ENCODE assay signal across 12 cellular contexts in genomic region chr9:92965759-92966517, GRCh38. TPM values are rescaled to one million over a fixed set of nuclear protein-coding genes. Genes with fewer than 3 reads are reported as not detected.
DNase-seq lines count a peak whose midpoint lies in the region; ATAC-seq, FAIRE-seq and TF ChIP-seq lines count a peak whose summit lies in the region.
"Had no signal": no experiment of that assay in that cellular context is flagged by ENCODE, and none has a peak within 500 bp of the region (broad histone marks: within the 10 kb centered on the region; RNA-seq: fewer than 3 reads in every experiment).

No MANE protein-coding gene starts in this region.

- no peak overlapping the region for H2AFZ ChIP-seq in HepG2 (ENCODE audit: low read length)
- no peak overlapping the region for H2AFZ ChIP-seq in PC-9

- no peak for FAIRE-seq in HepG2 (lab: Jason Lieb, UNC)

- H3K4me2 ChIP-seq in HepG2 (ENCODE audit: low read depth, low read length), result peak overlapping the region; percentile 96
- no peak overlapping the region for H3K4me2 ChIP-seq in PC-9

- TF ChIP-seq EP300 in HepG2 (IDR thresholded peaks at IDR 0.05; ENCODE audit: low read depth in 2 of 2, low read length in 2 of 2), result no peak
- TF ChIP-seq EP300 in HepG2 (CRISPR knock-in tag; IDR thresholded peaks at IDR 0.05; ENCODE audit: borderline replicate concordance), result no peak

- WGBS in HepG2 (ENCODE audit: low lambda C conversion rate), result 44% methylated on average over 11 of the region's 17 CpGs

- H3K4me1 Mint-ChIP-seq in activated CD8-positive, alpha-beta memory T cell treated with anti-CD3 and anti-CD28 coated beads, Interleukin-2, amount 10 ng/mL, durations not matched to agents 7 days and 5 days, result peaks cover 76% of the 10 kb centered on the region
- peaks cover 69% of the 10 kb centered on the region for H3K4me1 Mint-ChIP-seq in T-helper 17 cell
- no peaks in the 10 kb centered on the region for H3K4me1 Mint-ChIP-seq in osteocyte (ENCODE audit: unreplicated experiment)

- CTCF ChIA-PET in activated CD8-positive, alpha-beta memory T cell treated with anti-CD3 and anti-CD28 coated beads, Interleukin-2, amount 10 ng/mL, durations not matched to agents 7 days and 5 days (lab: Charles Lee), result interaction anchor here (1.0 to 3.5 kb wide), 10 partner anchors 9 to 340 kb away, joined by 3 to 27 read pairs (median 4); no protein-coding TSS in a partner anchor
- CTCF ChIA-PET in HepG2 (lab: Yijun Ruan, JAX; ENCODE audit: low intra/inter-chr PET ratio, low total read pairs), result no interaction called here
- CTCF ChIA-PET in PC-9 (lab: Charles Lee), result no interaction called here

- no peaks in the 10 kb centered on the region for H3K79me2 ChIP-seq in HepG2 (ENCODE audit: insufficient read depth, low read length)
- no peaks in the 10 kb centered on the region for H3K79me2 ChIP-seq in PC-9 (ENCODE audit: low read depth)

- POLR2A ChIA-PET in HepG2 (lab: Yijun Ruan, JAX), result no interaction called here
- POLR2A ChIA-PET in PC-9 (lab: Charles Lee; ENCODE audit: unreplicated experiment), result no interaction called here

- H3K9me3 Mint-ChIP-seq in activated CD8-positive, alpha-beta memory T cell treated with anti-CD3 and anti-CD28 coated beads, Interleukin-2, amount 10 ng/mL, durations not matched to agents 7 days and 5 days (ENCODE audit: low read depth), result peaks cover 4% of the 10 kb centered on the region
- no peaks in the 10 kb centered on the region for H3K9me3 Mint-ChIP-seq in osteocyte (ENCODE audit: unreplicated experiment)

- no peak for TF ChIP-seq RAD21 in HepG2 (CRISPR knock-in tag; IDR thresholded peaks at IDR 0.05)

- no peak for TF ChIP-seq POLR2A in HepG2 (IDR thresholded peaks at IDR 0.05; ENCODE audit: insufficient read depth in 1 of 2, low read depth in 2 of 2, low read length in 2 of 2)

- H3K27ac ChIP-seq in HepG2 (ENCODE audit: extremely low read length, insufficient read depth, low read length) (no peak overlapping the region), subcutaneous abdominal adipose tissue (ENCODE audit: low read depth, low read length) (no peak overlapping the region), PC-9 (no peak overlapping the region)

- DNase-seq in activated CD8-positive, alpha-beta memory T cell treated with anti-CD3 and anti-CD28 coated beads, Interleukin-2, amount 10 ng/mL, durations not matched to agents 7 days and 5 days, result peak; percentile 47
- DNase-seq in activated CD8-positive, alpha-beta memory T cell treated with anti-CD3 and anti-CD28 coated beads, Interleukin-2, amount 50 U/mL, for 4 hours, result no peak
- DNase-seq in T-helper 17 cell (no peak), HepG2 (ENCODE audit: low spot score) (no peak), osteocyte (ENCODE audit: extremely low spot score, unreplicated experiment) (no peak), PC-9 (no peak)
- DNase-seq: NCI-H2081 treated with DMSO at 0.1 percent for 48 hours, SHP77 had no signal

- H3K9me3 ChIP-seq in T-helper 17 cell (ENCODE audit: control insufficient read depth, low read length, poor library complexity, severe bottlenecking) (no peaks in the 10 kb centered on the region), HepG2 (ENCODE audit: low read length) (no peaks in the 10 kb centered on the region), subcutaneous abdominal adipose tissue (ENCODE audit: control insufficient read depth in 5 of 5, low read length in 5 of 5) (peaks cover 0 to 12% (median 9%) of the 10 kb centered on the region in 5 donors), PC-9 (ENCODE audit: insufficient read depth, low read depth) (peaks cover 5% of the 10 kb centered on the region; the same call in 1 of the 2 replicates)

- no peak for ATAC-seq in activated CD8-positive, alpha-beta memory T cell treated with anti-CD3 and anti-CD28 coated beads, Interleukin-2, amount 10 ng/mL, durations not matched to agents 7 days and 5 days
- ATAC-seq in T-helper 17 cell (no peak), HepG2 (peak; percentile 16; the same call in 2 of the 3 replicates), HG02798 (IDR thresholded peaks at IDR 0.05; ENCODE audit: poor library complexity, unreplicated experiment) (no peak)

- BruUV-seq in HepG2 (replicated peaks; lab: Mats Ljungman, UMichigan) (no TSS peak), PC-9 (replicated peaks; lab: Mats Ljungman, UMichigan) (no TSS peak)

- no peak overlapping the region for H3K9ac ChIP-seq in HepG2 (ENCODE audit: insufficient read depth, low read depth, low read length)
- H3K9ac ChIP-seq in subcutaneous abdominal adipose tissue (ENCODE audit: low read length in 5 of 5), result peak overlapping the region in 1 of 5 donors; percentile 58

- H3K9me2 ChIP-seq in PC-9 (ENCODE audit: insufficient read depth), result no peaks in the 10 kb centered on the region

- H3K36me3 Mint-ChIP-seq in activated CD8-positive, alpha-beta memory T cell treated with anti-CD3 and anti-CD28 coated beads, Interleukin-2, amount 10 ng/mL, durations not matched to agents 7 days and 5 days, result peaks cover 47% of the 10 kb centered on the region
- peaks cover 13% of the 10 kb centered on the region for H3K36me3 Mint-ChIP-seq in T-helper 17 cell (ENCODE audit: low read depth)
- H3K36me3 Mint-ChIP-seq in osteocyte (ENCODE audit: unreplicated experiment), result no peaks in the 10 kb centered on the region
- H3K36me3 Mint-ChIP-seq: mesothelial cell of epicardium had no signal

- H3K27me3 ChIP-seq in HepG2 (ENCODE audit: control insufficient read depth in 1 of 2, insufficient read depth in 2 of 2, low read length in 2 of 2), result 0 out of 5 replicates have a peak, but pooled peaks cover 0 to 1% of the 10 kb centered on the region in 2 experiments
- no peaks in the 10 kb centered on the region for H3K27me3 ChIP-seq in subcutaneous abdominal adipose tissue (ENCODE audit: control insufficient read depth in 5 of 5, insufficient read depth in 4 of 5, low read length in 5 of 5)
- no peaks in the 10 kb centered on the region for H3K27me3 ChIP-seq in PC-9 (ENCODE audit: insufficient read depth, low read depth)

- intact Hi-C loops in HepG2 (cut with micrococcal nuclease; ENCODE audit: unreplicated experiment), result no loop called here
- intact Hi-C loops in PC-9 (cut with micrococcal nuclease; ENCODE audit: unreplicated experiment), result no loop called here

- peaks cover 11% of the 10 kb centered on the region; the same call in 1 of the 2 replicates for H3F3A ChIP-seq in PC-9 (ENCODE audit: insufficient read depth, low read depth)

- H3K4me1 ChIP-seq in HepG2 (ENCODE audit: insufficient read depth, low read length) (peaks cover 34% of the 10 kb centered on the region), subcutaneous abdominal adipose tissue (ENCODE audit: control insufficient read depth in 5 of 5, insufficient read depth in 5 of 5, low read length in 5 of 5) (peaks cover 0 to 26% (median 4%) of the 10 kb centered on the region in 5 donors), PC-9 (replicated peaks; ENCODE audit: insufficient read depth) (peaks cover 22% of the 10 kb centered on the region)

- H3K27ac Mint-ChIP-seq in activated CD8-positive, alpha-beta memory T cell treated with anti-CD3 and anti-CD28 coated beads, Interleukin-2, amount 10 ng/mL, durations not matched to agents 7 days and 5 days, result peak overlapping the region; percentile 100
- peak overlapping the region; percentile 100 for H3K27ac Mint-ChIP-seq in T-helper 17 cell
- no peak overlapping the region for H3K27ac Mint-ChIP-seq in osteocyte (ENCODE audit: unreplicated experiment)
- H3K27ac Mint-ChIP-seq: mesothelial cell of epicardium had no signal

- in situ Hi-C loops in HepG2 (cut with HindIII; ENCODE audit: extremely low pct_ligation_motif_present, low pct_unique_long_range_greater_than_20kb), result no loop called here

- H3K4me3 ChIP-seq in HepG2 (replicated peaks in 1 of 3; ENCODE audit: insufficient read depth in 1 of 3, low read depth in 2 of 3, low read length in 3 of 3) (peak overlapping the region in 1 of 3 experiments; percentile 65; a peak in 1 of 6 replicates), subcutaneous abdominal adipose tissue (ENCODE audit: low read depth in 1 of 5, low read length in 5 of 5) (peak overlapping the region in 4 of 5 donors; percentile 41 to 61 (median 52)), PC-9 (no peak overlapping the region)

- H3K27me3 Mint-ChIP-seq in activated CD8-positive, alpha-beta memory T cell treated with anti-CD3 and anti-CD28 coated beads, Interleukin-2, amount 10 ng/mL, durations not matched to agents 7 days and 5 days, result no peaks in the 10 kb centered on the region
- H3K27me3 Mint-ChIP-seq in T-helper 17 cell (no peaks in the 10 kb centered on the region), osteocyte (ENCODE audit: unreplicated experiment) (peaks cover 2% of the 10 kb centered on the region)

- TF ChIP-seq CTCF in HepG2 (CRISPR knock-in tag; IDR thresholded peaks at IDR 0.05), result no peak
- TF ChIP-seq CTCF in osteocyte (IDR thresholded peaks at IDR 0.05), result no peak
- no peak for TF ChIP-seq CTCF in PC-9 (conservative IDR thresholded peaks at IDR 0.05)

- peak overlapping the region; percentile 83 for H3K4me3 Mint-ChIP-seq in activated CD8-positive, alpha-beta memory T cell treated with anti-CD3 and anti-CD28 coated beads, Interleukin-2, amount 10 ng/mL, durations not matched to agents 7 days and 5 days
- H3K4me3 Mint-ChIP-seq in T-helper 17 cell, result peak overlapping the region; percentile 98
- H3K4me3 Mint-ChIP-seq in osteocyte (ENCODE audit: unreplicated experiment), result no peak overlapping the region
- H3K4me3 Mint-ChIP-seq: mesothelial cell of epicardium had no signal

- no peaks in the 10 kb centered on the region for H4K20me1 ChIP-seq in HepG2 (ENCODE audit: insufficient read depth, low read length)
- H4K20me1 ChIP-seq in PC-9 (ENCODE audit: insufficient read depth), result no peaks in the 10 kb centered on the region

- H3K36me3 ChIP-seq in HepG2 (replicated peaks in 1 of 2; ENCODE audit: control insufficient read depth in 1 of 2, insufficient read depth in 2 of 2, low read length in 2 of 2) (no peaks in the 10 kb centered on the region), subcutaneous abdominal adipose tissue (ENCODE audit: control insufficient read depth in 5 of 5, insufficient read depth in 5 of 5, low read length in 5 of 5) (no peaks in the 10 kb centered on the region), PC-9 (ENCODE audit: low read depth) (no peaks in the 10 kb centered on the region)

RNA-seq across cellular contexts. Expression of gene FGD3, which starts 18.6 kb away (rescaled TPM):
- 10 to 100 TPM; 72.1 to 91.2 TPM for total RNA-seq in activated CD8-positive, alpha-beta memory T cell treated with anti-CD3 and anti-CD28 coated beads, Interleukin-2, amount 10 ng/mL, durations not matched to agents 7 days and 5 days
- 100 to 1,000 TPM; 142 to 160 TPM for total RNA-seq in T-helper 17 cell
- total RNA-seq in HepG2 (2016; rRNA removed; fragmentation: Illumina TruSeq; extraction: Trizol), result 0.84 and 1.1 TPM in 2 replicates
- total RNA-seq in HepG2 (2016; cell fraction: cytosol; rRNA removed; fragmentation: Illumina TruSeq; extraction: Trizol; ENCODE audit: low read depth), result 0.40 and 0.53 TPM in 2 replicates
- 0.73 and 1.0 TPM in 2 replicates for total RNA-seq in HepG2 (2016; cell fraction: insoluble cytoplasmic fraction; rRNA removed; fragmentation: Illumina TruSeq; extraction: Trizol)
- 0.34 and 0.77 TPM in 2 replicates for total RNA-seq in HepG2 (2016; cell fraction: membrane; rRNA removed; fragmentation: Illumina TruSeq; extraction: Trizol)
- 1.0 and 1.4 TPM in 2 replicates for total RNA-seq in HepG2 (2016; cell fraction: nucleus; rRNA removed; fragmentation: Illumina TruSeq; extraction: Trizol)
- 0.53 and 0.60 TPM in 2 replicates for polyA plus RNA-seq in HepG2 (2011; rRNA removed)
- polyA plus RNA-seq in HepG2 (2011; cell fraction: cytosol; rRNA removed), result 0.29 and 0.70 TPM in 2 replicates
- polyA plus RNA-seq in HepG2 (2011; cell fraction: nucleus; rRNA removed), result 1.7 and 2.3 TPM in 2 replicates
- 0.68 and 1.4 TPM in 2 replicates for polyA plus RNA-seq in HepG2 (2012)
- polyA plus RNA-seq in HepG2 (2016; cell fraction: cytosol; fragmentation: Illumina TruSeq; extraction: Trizol; ENCODE audit: low read depth), result 0.17 and 0.27 TPM in 2 replicates
- polyA plus RNA-seq in HepG2 (2016; cell fraction: insoluble cytoplasmic fraction; fragmentation: Illumina TruSeq; extraction: Trizol; ENCODE audit: low read depth), result 0.63 and 0.74 TPM in 2 replicates
- polyA plus RNA-seq in HepG2 (2016; cell fraction: membrane; fragmentation: Illumina TruSeq; extraction: Trizol; ENCODE audit: low read depth), result 0.15 and 0.21 TPM in 2 replicates
- 1.4 and 2.1 TPM in 2 replicates for polyA plus RNA-seq in HepG2 (2016; cell fraction: nucleus; fragmentation: Illumina TruSeq; extraction: Trizol; ENCODE audit: insufficient read depth, low read depth)
- 1.2 and 1.3 TPM in 2 replicates for polyA minus RNA-seq in HepG2 (2011; rRNA and poly(A)+ RNA removed; ENCODE audit: low replicate concordance)
- polyA minus RNA-seq in HepG2 (2011; cell fraction: cytosol; rRNA and poly(A)+ RNA removed), result 0.49 and 0.79 TPM in 2 replicates
- 0.75 and 0.77 TPM in 2 replicates for polyA minus RNA-seq in HepG2 (2011; cell fraction: nucleus; rRNA and poly(A)+ RNA removed)
- total RNA-seq in osteocyte, result not detected in 2 replicates
- total RNA-seq in PC-9 (2021), result 84.9 and 89.0 TPM in 2 replicates
- total RNA-seq: chondrocyte had no signal

Comparison
In these comparisons a context has a peak if more than half of its experiments do, and no peak if none do; other contexts are left out.
1. RNA of gene FGD3, which starts 18.6 kb away (total RNA-seq): 142 to 160 TPM in T-helper 17 cell, 72.1 to 91.2 TPM in activated CD8-positive, alpha-beta memory T cell treated with anti-CD3 and anti-CD28 coated beads, Interleukin-2, amount 10 ng/mL, durations not matched to agents 7 days and 5 days and 84.9 to 89.0 TPM in PC-9; 0.34 to 1.4 TPM in HepG2 and not detected in osteocyte; every median in the first group is over 10 times any median in the second.